In the genomic region with DNA sequence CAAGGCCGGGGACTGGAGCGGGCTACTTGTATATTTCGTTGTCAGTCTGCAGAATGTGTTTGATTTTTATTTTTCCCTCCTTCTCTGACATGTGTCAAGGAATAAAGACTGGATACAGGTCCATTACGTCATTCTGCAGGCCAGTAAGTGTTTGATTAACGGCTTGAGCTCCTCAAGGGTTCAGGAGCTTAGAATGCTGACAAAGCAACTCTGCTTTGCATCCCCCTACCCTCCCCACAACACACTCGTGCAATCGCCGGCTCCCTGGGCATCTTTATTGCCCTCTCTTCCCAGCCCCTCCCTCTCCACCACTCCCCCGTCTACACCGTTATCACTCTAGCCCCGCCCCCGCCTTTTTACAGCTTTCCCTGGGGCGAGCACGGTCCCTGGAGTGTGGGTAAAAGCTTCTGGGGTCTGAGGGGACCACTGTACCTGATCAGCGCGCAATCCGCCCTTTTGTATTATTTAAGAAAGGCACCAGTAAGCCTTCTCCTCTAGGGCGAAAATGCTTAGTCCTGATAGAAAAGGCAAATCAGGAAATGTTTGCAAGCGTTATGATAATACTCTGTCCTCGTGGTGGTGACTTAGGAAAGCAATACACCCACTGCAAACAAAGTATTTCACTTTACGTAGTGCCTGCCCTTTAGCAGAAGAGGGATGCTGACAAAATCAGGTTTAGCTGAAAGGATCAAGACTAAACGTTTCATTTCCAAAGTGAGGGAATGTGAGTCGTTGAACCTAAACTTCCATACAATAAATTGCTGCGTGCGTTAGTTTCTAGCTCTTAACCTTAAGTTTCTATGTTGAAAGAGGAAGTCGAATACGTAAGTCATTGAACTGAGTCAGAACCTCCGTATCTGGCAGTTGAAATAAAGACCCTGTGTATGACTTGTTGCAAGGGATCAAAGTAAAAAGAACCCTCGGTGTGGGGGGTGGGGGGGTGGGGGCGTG, we compare ENCODE assay signal across 2 cellular contexts.
TF ChIP-seq lines count a peak whose summit lies in the region.

No MANE protein-coding gene starts in this region.

TF ChIP-seq in GM23338, 12 proteins besides CTCF, POLR2A, EP300 and RAD21:
- TF ChIP-seq CREB1 (CRISPR knock-in tag; IDR thresholded peaks at IDR 0.05; ENCODE audit: low read depth) (peak; percentile 46; the same call in 1 of the 2 replicates), NANOG (IDR thresholded peaks at IDR 0.05; ENCODE audit: borderline replicate concordance) (no peak)

TF ChIP-seq in H1, 55 proteins besides CTCF, POLR2A, EP300 and RAD21:
- TF ChIP-seq CTBP2 (IDR thresholded peaks at IDR 0.05; ENCODE audit: borderline replicate concordance, insufficient read depth, insufficient read length, low read length) (no peak), FOSL1 (IDR thresholded peaks at IDR 0.05; ENCODE audit: insufficient read depth, low read depth, low read length) (no peak), SRF (IDR thresholded peaks at IDR 0.05; ENCODE audit: low read depth, low read length) (no peak), KDM1A (IDR thresholded peaks at IDR 0.05; ENCODE audit: borderline replicate concordance, low read length) (no peak), TBP (IDR thresholded peaks at IDR 0.05; ENCODE audit: low read depth, low read length) (no peak), KDM5A (IDR thresholded peaks at IDR 0.05; ENCODE audit: low read length) (no peak), RNF2 (IDR thresholded peaks at IDR 0.05; ENCODE audit: borderline replicate concordance, low read depth, low read length, missing control alignments, poor library complexity, severe bottlenecking) (peak; percentile 47), SUZ12 (IDR thresholded peaks at IDR 0.05; ENCODE audit: low read length) (0 out of 2 replicates have a peak, but pooled peaks have one; percentile 24), SP4 (IDR thresholded peaks at IDR 0.05; ENCODE audit: low read length) (no peak), HDAC6 (IDR thresholded peaks at IDR 0.05; ENCODE audit: low read depth, low read length) (no peak), GABPA (IDR thresholded peaks at IDR 0.05; ENCODE audit: borderline replicate concordance, insufficient read depth, low read length) (no peak), SP1 (IDR thresholded peaks at IDR 0.05; ENCODE audit: low read depth, low read length) (no peak), TAF7 (optimal IDR thresholded peaks at IDR 0.05; ENCODE audit: borderline replicate concordance, low read depth, low read length) (no peak), YY1 (IDR thresholded peaks at IDR 0.05; ENCODE audit: low read depth, low read length) (no peak), NANOG (IDR thresholded peaks at IDR 0.05; ENCODE audit: insufficient read depth, low read depth, low read length, poor library complexity, severe bottlenecking) (no peak), ATF3 (IDR thresholded peaks at IDR 0.05; ENCODE audit: insufficient read depth, low read depth, low read length) (no peak), SAP30 (IDR thresholded peaks at IDR 0.05; ENCODE audit: insufficient read depth, insufficient replicate concordance, low read length) (no peak), CREB1 (IDR thresholded peaks at IDR 0.05) (0 out of 2 replicates have a peak, but pooled peaks have one; percentile 10), SIRT6 (IDR thresholded peaks at IDR 0.05; ENCODE audit: low read length) (no peak), MAFK (IDR thresholded peaks at IDR 0.05; ENCODE audit: low read depth, low read length) (peak; percentile 46; the same call in 1 of the 2 replicates), CHD2 (IDR thresholded peaks at IDR 0.05; ENCODE audit: low read length) (no peak), EZH2 (IDR thresholded peaks at IDR 0.05; ENCODE audit: low read depth, low read length, severe bottlenecking) (peak; percentile 39), JUND (IDR thresholded peaks at IDR 0.05; ENCODE audit: low read length) (peak; percentile 18; the same call in 1 of the 2 replicates), TAF1 (IDR thresholded peaks at IDR 0.05; ENCODE audit: low read depth, low read length) (no peak), SIX5 (IDR thresholded peaks at IDR 0.05; ENCODE audit: low read depth, low read length) (no peak), KDM4A (IDR thresholded peaks at IDR 0.05; ENCODE audit: low read depth, low read length, severe bottlenecking) (no peak), CBX5 (IDR thresholded peaks at IDR 0.05; ENCODE audit: low read depth, low read length) (no peak), SP2 (IDR thresholded peaks at IDR 0.05; ENCODE audit: low read length) (no peak), ASH2L (IDR thresholded peaks at IDR 0.05; ENCODE audit: low read length) (no peak), HDAC2 (IDR thresholded peaks at IDR 0.05; ENCODE audit: borderline replicate concordance in 1 of 2, low read depth in 2 of 2, low read length in 2 of 2) (no peak), RFX5 (IDR thresholded peaks at IDR 0.05; ENCODE audit: borderline replicate concordance, low read depth, low read length) (no peak), NRF1 (IDR thresholded peaks at IDR 0.05; ENCODE audit: low read depth, low read length) (no peak), JUN (IDR thresholded peaks at IDR 0.05; ENCODE audit: low read depth, low read length) (no peak), POU5F1 (IDR thresholded peaks at IDR 0.05; ENCODE audit: low read depth, low read length) (no peak), RBBP5 (IDR thresholded peaks at IDR 0.05; ENCODE audit: borderline replicate concordance, low read depth, low read length) (no peak), PHF8 (conservative IDR thresholded peaks at IDR 0.05; ENCODE audit: low read depth, low read length) (no peak)
- TF ChIP-seq, protein P1, sequence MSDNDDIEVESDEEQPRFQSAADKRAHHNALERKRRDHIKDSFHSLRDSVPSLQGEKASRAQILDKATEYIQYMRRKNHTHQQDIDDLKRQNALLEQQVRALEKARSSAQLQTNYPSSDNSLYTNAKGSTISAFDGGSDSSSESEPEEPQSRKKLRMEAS (IDR thresholded peaks at IDR 0.05) = no peak
TF ChIP-seq in H1: peak in this region for 6.
